ENCODE assay signal across 8 cellular contexts in genomic region chrX:9942086-9942485, GRCh38. TPM values are rescaled to one million over a fixed set of nuclear protein-coding genes. Genes with fewer than 3 reads are reported as not detected.
DNase-seq lines count a peak whose midpoint lies in the region; ATAC-seq and TF ChIP-seq lines count a peak whose summit lies in the region.

No MANE protein-coding gene starts in this region.

- H3K27me3 Mint-ChIP-seq in HFFc6 (ENCODE audit: insufficient read depth), result peaks cover 5% of the 10 kb centered on the region; the same call in 1 of the 2 replicates

- no peaks in the 10 kb centered on the region for H3K36me3 Mint-ChIP-seq in HFFc6 (ENCODE audit: low read depth)

- no peaks in the 10 kb centered on the region for H3K9me3 Mint-ChIP-seq in HFFc6

- ATAC-seq in GM19324 (IDR thresholded peaks at IDR 0.05; ENCODE audit: low FRiP score, unreplicated experiment), result peak; percentile 68
- ATAC-seq in HG03280 (IDR thresholded peaks at IDR 0.05; ENCODE audit: unreplicated experiment), result peak; percentile 69

- peak; percentile 44 for DNase-seq in activated CD8-positive, alpha-beta memory T cell treated with anti-CD3 and anti-CD28 coated beads, Interleukin-2, amount 50 U/mL, for 24 hours (ENCODE audit: extremely low read depth)
- peak; percentile 45 to 67 (median 47) for DNase-seq in stimulated activated CD4-positive, alpha-beta T cell treated with anti-CD3 and anti-CD28 coated beads, TNF-alpha, amount 100 ng/mL, for 48 hours (ENCODE audit: low read depth in 3 of 3)
- no peak for DNase-seq in AG08396 (ENCODE audit: low spot score)
- no peak for DNase-seq in C1 segment of cervical spinal cord (lab: John Stamatoyannopoulos, UW)
- no peak for DNase-seq in HFFc6
- DNase-seq in NCI-H146 (lab: John Stamatoyannopoulos, UW), result no peak

- TF ChIP-seq CTCF in HFFc6 (IDR thresholded peaks at IDR 0.05), result no peak

- H3K27ac Mint-ChIP-seq in HFFc6, result no peak overlapping the region

- no peaks in the 10 kb centered on the region for H3K4me1 Mint-ChIP-seq in HFFc6 (ENCODE audit: low read depth)

- no peak overlapping the region for H3K4me3 Mint-ChIP-seq in HFFc6

RNA-seq across cellular contexts. Expression of gene CLDN34, which starts 25.1 kb away (rescaled TPM):
- total RNA-seq in HFFc6 (2021; fragmentation: NEBNext Ultra II Directional; extraction: Animal tissue kit (Norgen Biotek cat#: 25700)), result not detected

Comparison
In these comparisons a context has a peak if more than half of its experiments do, and no peak if none do; other contexts are left out.
1. DNase-seq: peak in activated CD8-positive, alpha-beta memory T cell treated with anti-CD3 and anti-CD28 coated beads, Interleukin-2, amount 50 U/mL, for 24 hours (single experiment) and stimulated activated CD4-positive, alpha-beta T cell treated with anti-CD3 and anti-CD28 coated beads, TNF-alpha, amount 100 ng/mL, for 48 hours (3 of 3); none in AG08396 (single experiment), C1 segment of cervical spinal cord (0 of 14), HFFc6 (single experiment) and NCI-H146 (single experiment).